Comparison of ENCODE assay signal across 15 cellular contexts in genomic region chr3:135869439-135870105, GRCh38.
"Had no signal": no experiment of that assay in that cellular context is flagged by ENCODE, and none has a peak within 500 bp of the region (broad histone marks: within the 10 kb centered on the region; RNA-seq: fewer than 3 reads in every experiment).

No MANE protein-coding gene starts in this region.

- H3K4me1 ChIP-seq: esophagus squamous epithelium, neural progenitor cell, pancreas had no signal

- H3K27ac ChIP-seq: esophagus squamous epithelium, heart left ventricle, neural progenitor cell, pancreas, thoracic aorta, VCaP had no signal

- H3K4me3 ChIP-seq: esophagus squamous epithelium, heart left ventricle, neural progenitor cell, pancreas, thoracic aorta had no signal

- H3K36me3 ChIP-seq: esophagus squamous epithelium, heart left ventricle, neural progenitor cell, pancreas, thoracic aorta had no signal

- ATAC-seq: heart left ventricle; left ventricle myocardium superior; pancreas; stimulated activated naive CD8-positive, alpha-beta T cell treated with anti-CD3 and anti-CD28 coated beads, Interleukin-15, amount 100 ng/mL, for 72 hours had no signal

- H3K9me3 ChIP-seq: esophagus squamous epithelium, pancreas, thoracic aorta had no signal

- H3K9ac ChIP-seq: neural progenitor cell had no signal

- H3K4me2 ChIP-seq: neural progenitor cell had no signal

- H2AFZ ChIP-seq: neural progenitor cell had no signal

- DNase-seq: activated CD4-positive, alpha-beta memory T cell treated with anti-CD3 and anti-CD28 coated beads for 36 hours; activated naive CD8-positive, alpha-beta T cell treated with anti-CD3 and anti-CD28 coated beads, Interleukin-2, amount 10 ng/mL, durations not matched to agents 7 days and 5 days; anterior cingulate cortex; esophagus squamous epithelium; foreskin melanocyte; heart left ventricle; islet precursor cell; left ventricle myocardium superior; pancreas; stimulated activated CD4-positive, alpha-beta T cell treated with anti-CD3 and anti-CD28 coated beads, Interleukin-15, amount 100 ng/mL, for 24 hours; stimulated activated CD4-positive, alpha-beta T cell treated with anti-CD3 and anti-CD28 coated beads, Interleukin-4, amount 100 ng/mL, for 4 hours; stimulated activated naive CD8-positive, alpha-beta T cell treated with anti-CD3 and anti-CD28 coated beads, Interleukin-15, amount 100 ng/mL, for 72 hours had no signal

- H3K27me3 ChIP-seq: esophagus squamous epithelium, heart left ventricle, neural progenitor cell, pancreas had no signal
